In the genomic region with DNA sequence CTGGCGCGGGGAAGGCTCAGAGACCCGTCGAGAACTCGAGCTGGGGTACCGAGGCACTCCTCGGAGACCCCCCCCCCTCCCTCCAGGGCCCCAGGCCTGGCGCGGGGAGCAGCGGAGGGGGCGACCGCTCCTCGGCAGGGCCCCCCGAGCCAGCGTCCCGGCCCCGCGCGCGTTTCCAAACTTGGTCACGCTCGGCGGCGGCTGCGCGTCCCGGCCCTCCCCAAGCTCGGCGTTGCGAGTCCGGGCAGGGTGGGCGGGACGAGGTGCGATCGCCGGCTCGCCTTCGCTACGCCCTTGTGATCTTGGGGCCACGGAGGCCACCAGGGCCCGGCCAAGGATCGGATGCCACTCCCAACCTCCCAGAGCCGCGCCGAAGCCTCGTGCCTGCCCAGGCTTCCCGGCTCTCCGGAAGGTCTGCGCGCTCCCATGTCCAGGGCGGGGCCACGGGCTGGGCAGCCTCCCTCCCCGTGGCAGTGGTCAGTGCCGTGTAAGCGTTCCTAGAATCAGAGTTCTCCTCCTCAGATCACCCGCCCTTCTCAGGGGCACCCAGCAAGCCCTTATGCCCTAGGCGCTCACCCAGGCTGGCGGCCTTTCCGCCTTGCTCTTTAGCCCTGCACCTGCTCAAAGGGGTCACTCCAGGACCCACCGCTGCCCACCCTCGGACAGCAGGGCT, we compare ENCODE assay signal across 9 cellular contexts. TPM values are rescaled to one million over a fixed set of nuclear protein-coding genes. Genes with fewer than 3 reads are reported as not detected.
DNase-seq lines count a peak whose midpoint lies in the region; ATAC-seq, FAIRE-seq and TF ChIP-seq lines count a peak whose summit lies in the region.
"Had no signal": no experiment of that assay in that cellular context is flagged by ENCODE, and none has a peak within 500 bp of the region (broad histone marks: within the 10 kb centered on the region; RNA-seq: fewer than 3 reads in every experiment).

No MANE protein-coding gene starts in this region.

- peak overlapping the region; percentile 77 for H3K27ac ChIP-seq in HepG2 (ENCODE audit: extremely low read length, insufficient read depth, low read length)
- H3K27ac ChIP-seq in thymus (ENCODE audit: low read depth): peak overlapping the region; percentile 59

- H3K9ac ChIP-seq in HepG2 (ENCODE audit: insufficient read depth, low read depth, low read length): peak overlapping the region; percentile 77

- peak; percentile 27 to 86; a peak in 3 of 4 replicates for TF ChIP-seq POLR2A in HepG2 (IDR thresholded peaks at IDR 0.05; ENCODE audit: insufficient read depth in 1 of 2, low read depth in 2 of 2, low read length in 2 of 2)

- FAIRE-seq in HepG2 (lab: Jason Lieb, UNC): no peak

- TF ChIP-seq EP300 in HepG2 (IDR thresholded peaks at IDR 0.05; ENCODE audit: low read depth in 2 of 2, low read length in 2 of 2) (peak in 1 of 2 experiments; percentile 30; a peak in 1 of 4 replicates), HepG2 (CRISPR knock-in tag; IDR thresholded peaks at IDR 0.05; ENCODE audit: borderline replicate concordance) (no peak; the same call in 1 of the 2 replicates)

- peak overlapping the region; percentile 88 for H3K4me2 ChIP-seq in HepG2 (ENCODE audit: low read depth, low read length)

- DNase-seq in stimulated activated naive CD8-positive, alpha-beta T cell treated with anti-CD3 and anti-CD28 coated beads, Interleukin-15, Interleukin-2, amounts not matched to agents 100 U/mL and 50 U/mL, for 24 hours: no peak
- DNase-seq in cortex of kidney (lab: John Stamatoyannopoulos, UW) (peak; percentile 84), HepG2 (ENCODE audit: low spot score) (peak; percentile 54), NCI-H2029 (lab: John Stamatoyannopoulos, UW) (no peak)
- no peak for DNase-seq in activated CD4-positive, alpha-beta T cell treated with anti-CD3 and anti-CD28 coated beads for 1 hour

- no peaks in the 10 kb centered on the region for H3K9me3 ChIP-seq in HepG2 (ENCODE audit: low read length)
- H3K9me3 ChIP-seq in thymus (ENCODE audit: control insufficient read depth): no peaks in the 10 kb centered on the region

- H3K27me3 ChIP-seq in HepG2 (ENCODE audit: control insufficient read depth in 1 of 2, insufficient read depth in 2 of 2, low read length in 2 of 2) (no peaks in the 10 kb centered on the region; a peak in 1 of 5 replicates), thymus (ENCODE audit: control insufficient read depth, insufficient read depth) (peaks cover 19% of the 10 kb centered on the region)

- no peak for TF ChIP-seq RAD21 in HepG2 (CRISPR knock-in tag; IDR thresholded peaks at IDR 0.05)

- H3K27me3 Mint-ChIP-seq in stimulated activated naive CD8-positive, alpha-beta T cell treated with anti-CD3 and anti-CD28 coated beads, Interleukin-15, Interleukin-2, amounts not matched to agents 100 ng/mL and 50 ng/mL, for 24 hours: peaks cover 33% of the 10 kb centered on the region

- H3K36me3 Mint-ChIP-seq in stimulated activated naive CD8-positive, alpha-beta T cell treated with anti-CD3 and anti-CD28 coated beads, Interleukin-15, Interleukin-2, amounts not matched to agents 100 ng/mL and 50 ng/mL, for 24 hours (ENCODE audit: low read depth): no peaks in the 10 kb centered on the region

- no peak; the same call in 1 of the 2 replicates for TF ChIP-seq CTCF in HepG2 (CRISPR knock-in tag; IDR thresholded peaks at IDR 0.05)

- intact Hi-C loops in HepG2 (cut with micrococcal nuclease; ENCODE audit: unreplicated experiment): loop anchor here (1.0 kb wide), 1 partner anchor 41 kb away; no protein-coding TSS in a partner anchor

- H3K4me3 ChIP-seq in HepG2 (replicated peaks in 1 of 3; ENCODE audit: insufficient read depth in 1 of 3, low read depth in 2 of 3, low read length in 3 of 3) (peak overlapping the region; percentile 71 to 90 (median 81)), thymus (ENCODE audit: low read length) (peak overlapping the region; percentile 39)

- CTCF ChIA-PET in HepG2 (lab: Yijun Ruan, JAX; ENCODE audit: low intra/inter-chr PET ratio, low total read pairs): no interaction called here

- no peaks in the 10 kb centered on the region for H4K20me1 ChIP-seq in HepG2 (ENCODE audit: insufficient read depth, low read length)

- POLR2A ChIA-PET in HepG2 (lab: Yijun Ruan, JAX): interaction anchor here (0.6 to 9.4 kb wide), 20 partner anchors 8 to 222 kb away, joined by 3 to 177 read pairs (median 6); partner anchors contain the start of genes CUEDC1, MRPS23, SRSF1 and VEZF1

- in situ Hi-C loops in HepG2 (cut with HindIII; ENCODE audit: extremely low pct_ligation_motif_present, low pct_unique_long_range_greater_than_20kb): loop anchor here (5.0 kb wide), 1 partner anchor 135 kb away; no protein-coding TSS in a partner anchor

- H3K4me1 ChIP-seq in HepG2 (ENCODE audit: insufficient read depth, low read length) (peaks cover 61% of the 10 kb centered on the region), thymus (ENCODE audit: control insufficient read depth, insufficient read depth, low read length) (peaks cover 13% of the 10 kb centered on the region)

- H3K9me3 Mint-ChIP-seq in stimulated activated naive CD8-positive, alpha-beta T cell treated with anti-CD3 and anti-CD28 coated beads, Interleukin-15, Interleukin-2, amounts not matched to agents 100 ng/mL and 50 ng/mL, for 24 hours: no peaks in the 10 kb centered on the region
- H3K9me3 Mint-ChIP-seq: activated T-cell treated with anti-CD3 and anti-CD28 coated beads, Interleukin-2, amount 50 U/mL, for 72 hours had no signal

- ATAC-seq in stimulated activated naive CD8-positive, alpha-beta T cell treated with anti-CD3 and anti-CD28 coated beads, Interleukin-15, Interleukin-2, amounts not matched to agents 100 U/mL and 50 U/mL, for 24 hours: no peak
- ATAC-seq in HepG2: peak; percentile 72
- no peak for ATAC-seq in HG03095 (IDR thresholded peaks at IDR 0.05; ENCODE audit: unreplicated experiment)

- peaks cover 0 to 4% of the 10 kb centered on the region in 2 experiments; a peak in 1 of 5 replicates for H3K36me3 ChIP-seq in HepG2 (replicated peaks in 1 of 2; ENCODE audit: control insufficient read depth in 1 of 2, insufficient read depth in 2 of 2, low read length in 2 of 2)
- no peaks in the 10 kb centered on the region for H3K36me3 ChIP-seq in thymus (ENCODE audit: control insufficient read depth, insufficient read depth)

- H3K27ac Mint-ChIP-seq in stimulated activated naive CD8-positive, alpha-beta T cell treated with anti-CD3 and anti-CD28 coated beads, Interleukin-15, Interleukin-2, amounts not matched to agents 100 ng/mL and 50 ng/mL, for 24 hours: no peak overlapping the region
- H3K27ac Mint-ChIP-seq: activated T-cell treated with anti-CD3 and anti-CD28 coated beads, Interleukin-2, amount 50 U/mL, for 72 hours had no signal

- H2AFZ ChIP-seq in HepG2 (ENCODE audit: low read length): no peak overlapping the region

- BruUV-seq in HepG2 (replicated peaks; lab: Mats Ljungman, UMichigan): no TSS peak

- peaks cover 10% of the 10 kb centered on the region for H3K4me1 Mint-ChIP-seq in stimulated activated naive CD8-positive, alpha-beta T cell treated with anti-CD3 and anti-CD28 coated beads, Interleukin-15, Interleukin-2, amounts not matched to agents 100 ng/mL and 50 ng/mL, for 24 hours (ENCODE audit: low read depth)

- WGBS in HepG2 (ENCODE audit: low lambda C conversion rate): 3% methylated on average over 31 of the region's 61 CpGs
- WGBS in thymus: 32% methylated on average over 61 of the region's 61 CpGs

- H3K4me3 Mint-ChIP-seq in stimulated activated naive CD8-positive, alpha-beta T cell treated with anti-CD3 and anti-CD28 coated beads, Interleukin-15, Interleukin-2, amounts not matched to agents 100 ng/mL and 50 ng/mL, for 24 hours: peak overlapping the region; percentile 48

- H3K79me2 ChIP-seq in HepG2 (ENCODE audit: insufficient read depth, low read length): peaks cover 14% of the 10 kb centered on the region

RNA-seq across cellular contexts. Expression of gene MRPS23, which starts 12.0 kb away (rescaled TPM):
- total RNA-seq in HepG2 (2016; rRNA removed; fragmentation: Illumina TruSeq; extraction: Trizol): 181 and 283 TPM in 2 replicates
- 33.9 and 36.7 TPM in 2 replicates for total RNA-seq in HepG2 (2016; cell fraction: cytosol; rRNA removed; fragmentation: Illumina TruSeq; extraction: Trizol; ENCODE audit: low read depth)
- total RNA-seq in HepG2 (2016; cell fraction: insoluble cytoplasmic fraction; rRNA removed; fragmentation: Illumina TruSeq; extraction: Trizol): 189 and 325 TPM in 2 replicates
- 47.2 and 48.2 TPM in 2 replicates for total RNA-seq in HepG2 (2016; cell fraction: membrane; rRNA removed; fragmentation: Illumina TruSeq; extraction: Trizol)
- 63.9 and 73.7 TPM in 2 replicates for total RNA-seq in HepG2 (2016; cell fraction: nucleus; rRNA removed; fragmentation: Illumina TruSeq; extraction: Trizol)
- polyA plus RNA-seq in HepG2 (2011; rRNA removed) (61.6 and 63.2 TPM in 2 replicates), thymus (22.7 TPM)
- polyA plus RNA-seq in HepG2 (2011; cell fraction: cytosol; rRNA removed): 68.3 and 71.0 TPM in 2 replicates
- polyA plus RNA-seq in HepG2 (2011; cell fraction: nucleus; rRNA removed): 11.6 and 14.2 TPM in 2 replicates
- 78.3 and 78.8 TPM in 2 replicates for polyA plus RNA-seq in HepG2 (2012)
- 26.6 and 30.8 TPM in 2 replicates for polyA plus RNA-seq in HepG2 (2016; cell fraction: cytosol; fragmentation: Illumina TruSeq; extraction: Trizol; ENCODE audit: low read depth)
- 249 and 259 TPM in 2 replicates for polyA plus RNA-seq in HepG2 (2016; cell fraction: insoluble cytoplasmic fraction; fragmentation: Illumina TruSeq; extraction: Trizol; ENCODE audit: low read depth)
- polyA plus RNA-seq in HepG2 (2016; cell fraction: membrane; fragmentation: Illumina TruSeq; extraction: Trizol; ENCODE audit: low read depth): 32.0 and 32.5 TPM in 2 replicates
- 75.9 and 84.0 TPM in 2 replicates for polyA plus RNA-seq in HepG2 (2016; cell fraction: nucleus; fragmentation: Illumina TruSeq; extraction: Trizol; ENCODE audit: insufficient read depth, low read depth)
- polyA minus RNA-seq in HepG2 (2011; rRNA and poly(A)+ RNA removed; ENCODE audit: low replicate concordance): 47.3 and 53.2 TPM in 2 replicates
- 28.0 and 33.9 TPM in 2 replicates for polyA minus RNA-seq in HepG2 (2011; cell fraction: cytosol; rRNA and poly(A)+ RNA removed)
- polyA minus RNA-seq in HepG2 (2011; cell fraction: nucleus; rRNA and poly(A)+ RNA removed): 17.3 and 18.9 TPM in 2 replicates

Comparison
In these comparisons a context has a peak if more than half of its experiments do, and no peak if none do; other contexts are left out.
1. DNase-seq: peak in cortex of kidney (single experiment) and HepG2 (single experiment); none in stimulated activated naive CD8-positive, alpha-beta T cell treated with anti-CD3 and anti-CD28 coated beads, Interleukin-15, Interleukin-2, amounts not matched to agents 100 U/mL and 50 U/mL, for 24 hours (single experiment), NCI-H2029 (single experiment) and activated CD4-positive, alpha-beta T cell treated with anti-CD3 and anti-CD28 coated beads for 1 hour (single experiment).